Comparison of ENCODE assay signal across 8 cellular contexts in genomic region chr18:2906522-2907458, GRCh38. TPM values are rescaled to one million over a fixed set of nuclear protein-coding genes. Genes with fewer than 3 reads are reported as not detected.
A peak's percentile ranks its signal among the peaks of the same experiment; 100 is the strongest.
DNase-seq lines count a peak whose midpoint lies in the region; ATAC-seq and TF ChIP-seq lines count a peak whose summit lies in the region.

No MANE protein-coding gene starts in this region.

- intact Hi-C loops in Caco-2 (cut with micrococcal nuclease; ENCODE audit: unreplicated experiment) = loop anchor here (2.0 kb wide), 3 partner anchors 52 to 140 kb away; partner anchors contain the start of gene EMILIN2

- H3K4me1 Mint-ChIP-seq in Caco-2 (ENCODE audit: low read depth, unreplicated experiment) = peaks cover 8% of the 10 kb centered on the region

- peaks cover 35% of the 10 kb centered on the region for H3K36me3 Mint-ChIP-seq in Caco-2 (ENCODE audit: insufficient read depth, unreplicated experiment)

- H3K4me1 ChIP-seq in Caco-2 = peaks cover 7% of the 10 kb centered on the region; the same call in 1 of the 2 replicates
- no peaks in the 10 kb centered on the region for H3K4me1 ChIP-seq in ectodermal cell (ENCODE audit: control insufficient read depth, insufficient read depth, low read length)
- peaks cover 42% of the 10 kb centered on the region for H3K4me1 ChIP-seq in mononuclear cell (ENCODE audit: insufficient read depth, low read length)
- peaks cover 4 to 45% (median 31%) of the 10 kb centered on the region in 5 donors for H3K4me1 ChIP-seq in subcutaneous abdominal adipose tissue (ENCODE audit: control insufficient read depth in 5 of 5, insufficient read depth in 5 of 5, low read length in 5 of 5)

- peaks cover 2% of the 10 kb centered on the region; the same call in 1 of the 2 replicates for H3K36me3 ChIP-seq in Caco-2 (ENCODE audit: control insufficient read depth, insufficient read depth, low read length)
- peaks cover 3% of the 10 kb centered on the region for H3K36me3 ChIP-seq in ectodermal cell (ENCODE audit: control insufficient read depth, insufficient read depth, low read length)
- H3K36me3 ChIP-seq in subcutaneous abdominal adipose tissue (ENCODE audit: control insufficient read depth in 5 of 5, insufficient read depth in 5 of 5, low read length in 5 of 5) = peaks cover 0 to 35% (median 15%) of the 10 kb centered on the region in 5 donors

- no peaks in the 10 kb centered on the region for H3K27me3 Mint-ChIP-seq in Caco-2 (ENCODE audit: insufficient read depth, unreplicated experiment)

- POLR2A ChIA-PET in Caco-2 (lab: Charles Lee) = interaction anchor here (0.5 kb wide), 1 partner anchor 53 kb away, joined by 3 read pairs; no protein-coding TSS in a partner anchor

- H3K9me3 ChIP-seq in Caco-2 (no peaks in the 10 kb centered on the region), ectodermal cell (ENCODE audit: control insufficient read depth, low read length) (no peaks in the 10 kb centered on the region), mononuclear cell (ENCODE audit: low read depth, low read length) (no peaks in the 10 kb centered on the region), subcutaneous abdominal adipose tissue (ENCODE audit: control insufficient read depth in 5 of 5, low read length in 5 of 5) (no peaks in the 10 kb centered on the region)

- CTCF ChIA-PET in Caco-2 (lab: Charles Lee) = interaction anchor here (0.6 kb wide), 1 partner anchor 62 kb away, joined by 3 read pairs; no protein-coding TSS in a partner anchor

- H3K4me3 Mint-ChIP-seq in Caco-2 (ENCODE audit: unreplicated experiment) = peak overlapping the region; percentile 81

- 3% methylated on average over 97 of the region's 97 CpGs for WGBS in ectodermal cell, 2 experiments

- peak; percentile 66 for ATAC-seq in GM19452 (IDR thresholded peaks at IDR 0.05; ENCODE audit: unreplicated experiment)

- no peak overlapping the region for H3K27ac ChIP-seq in ectodermal cell (ENCODE audit: insufficient read depth, low read depth, low read length, poor library complexity, severe bottlenecking)
- no peak overlapping the region for H3K27ac ChIP-seq in subcutaneous abdominal adipose tissue (ENCODE audit: low read depth, low read length)

- H3K9ac ChIP-seq in subcutaneous abdominal adipose tissue (ENCODE audit: low read length in 5 of 5) = peak overlapping the region in 2 of 5 donors; percentile 26 to 39

- DNase-seq in Caco-2 (peak in 1 of 2 experiments; percentile 73), HT-29 (ENCODE audit: low spot score) (peak; percentile 41), middle frontal gyrus (ENCODE audit: extremely low spot score, low spot score) (no peak)
- DNase-seq in activated CD4-positive, CD25-positive, alpha-beta regulatory T cell treated with anti-CD3 and anti-CD28 coated beads, Interleukin-2, amount 50 U/mL, for 72 hours = peak; percentile 63

- no peak overlapping the region for H3K27ac Mint-ChIP-seq in Caco-2 (ENCODE audit: unreplicated experiment)

- TF ChIP-seq CTCF in Caco-2 (IDR thresholded peaks at IDR 0.05; ENCODE audit: insufficient read depth in 1 of 2, low read depth in 1 of 2, low read length in 1 of 2, severe bottlenecking in 1 of 2, unreplicated experiment in 1 of 2) = peak in 1 of 2 experiments; percentile 49

- TSS peak; percentile 34 for BruUV-seq in Caco-2 (replicated peaks; lab: Mats Ljungman, UMichigan)

- H3K4me3 ChIP-seq in Caco-2 (ENCODE audit: low read depth, low read length) = peak overlapping the region; percentile 84
- H3K4me3 ChIP-seq in ectodermal cell (ENCODE audit: insufficient read depth, low read depth, low read length) = peak overlapping the region; percentile 53
- H3K4me3 ChIP-seq in mononuclear cell (ENCODE audit: low read length) = peak overlapping the region; percentile 61
- H3K4me3 ChIP-seq in subcutaneous abdominal adipose tissue (ENCODE audit: low read depth in 1 of 5, low read length in 5 of 5) = peak overlapping the region; percentile 43 to 62 (median 48)

- no peaks in the 10 kb centered on the region for H3K9me3 Mint-ChIP-seq in Caco-2 (ENCODE audit: unreplicated experiment)

- H3K27me3 ChIP-seq in Caco-2 (replicated peaks; ENCODE audit: control insufficient read depth, insufficient read depth, low read length) (no peaks in the 10 kb centered on the region), ectodermal cell (ENCODE audit: control insufficient read depth, insufficient read depth, low read length, poor library complexity, severe bottlenecking) (peaks cover 29% of the 10 kb centered on the region), mononuclear cell (ENCODE audit: insufficient read depth, low read length) (no peaks in the 10 kb centered on the region), subcutaneous abdominal adipose tissue (ENCODE audit: control insufficient read depth in 5 of 5, insufficient read depth in 4 of 5, low read length in 5 of 5) (peaks cover 0 to 15% (median 3%) of the 10 kb centered on the region in 5 donors)

RNA-seq across cellular contexts. Expression of gene EMILIN2, which starts 60.0 kb away (rescaled TPM):
- total RNA-seq in Caco-2 (2022) (41.6 and 53.4 TPM in 2 replicates), mononuclear cell (37.4 TPM)
- 33.0 and 48.0 TPM in 2 replicates for total RNA-seq in HT-29 (2014; rRNA removed; shearing (Covaris generic))
- 7.4 TPM for polyA plus RNA-seq in ectodermal cell (2013, experiment 1 of 4)
- polyA plus RNA-seq in ectodermal cell (2013, experiment 2 of 4) = 10.4 TPM
- polyA plus RNA-seq in ectodermal cell (2013, experiment 3 of 4) = 10.7 TPM
- polyA plus RNA-seq in ectodermal cell (2013, experiment 4 of 4) = 10.3 TPM
